9 cellular contexts compared by ENCODE assay signal in genomic region chr5:179700401-179700918, GRCh38. TPM values are rescaled to one million over a fixed set of nuclear protein-coding genes. Genes with fewer than 3 reads are reported as not detected.
A peak's percentile ranks its signal among the peaks of the same experiment; 100 is the strongest.
DNase-seq lines count a peak whose midpoint lies in the region; ATAC-seq and TF ChIP-seq lines count a peak whose summit lies in the region.
"Had no signal": no experiment of that assay in that cellular context is flagged by ENCODE, and none has a peak within 500 bp of the region (broad histone marks: within the 10 kb centered on the region; RNA-seq: fewer than 3 reads in every experiment).

No MANE protein-coding gene starts in this region.

- intact Hi-C loops in HCT116 (cut with micrococcal nuclease): no loop called here
- intact Hi-C loops in esophagus squamous epithelium (cut with DNase I): no loop called here
- intact Hi-C loops in sigmoid colon (cut with DNase I): no loop called here

- RAD21 ChIA-PET in HCT116 (lab: Charles Lee; ENCODE audit: low non-redundant PET in 1 of 2, low total read pairs in 2 of 2, uncharacterized antibody in 2 of 2, unreplicated experiment in 2 of 2): no interaction called here

- peak overlapping the region; percentile 66 to 87 for H3K4me3 ChIP-seq in HCT116 (replicated peaks in 1 of 2; ENCODE audit: low read depth in 1 of 2, low read length in 2 of 2)
- peak overlapping the region; percentile 82 to 98 (median 86) for H3K4me3 ChIP-seq in esophagus squamous epithelium
- H3K4me3 ChIP-seq in sigmoid colon: peak overlapping the region; percentile 70 to 92 (median 80)

- no peak for DNase-seq in HCT116 (ENCODE audit: low read depth, low spot score)
- peak; percentile 18 for DNase-seq in RPMI8226
- no peak for DNase-seq in esophagus squamous epithelium (lab: John Stamatoyannopoulos, UW)
- no peak for DNase-seq in sigmoid colon
- DNase-seq in NCI-H128 (lab: John Stamatoyannopoulos, UW; ENCODE audit: unreplicated experiment): no peak
- DNase-seq in NCI-H2227 treated with DMSO at 0.1 percent for 48 hours (lab: John Stamatoyannopoulos, UW): no peak

- no peak for ATAC-seq in HCT116
- no peak for ATAC-seq in GM18498 (IDR thresholded peaks at IDR 0.05; ENCODE audit: unreplicated experiment)
- no peak for ATAC-seq in GM18909 (IDR thresholded peaks at IDR 0.05; ENCODE audit: poor library complexity, unreplicated experiment)

- H3K9me3 ChIP-seq in HCT116 (ENCODE audit: control insufficient read depth in 1 of 2, insufficient read depth in 1 of 2, low read depth in 1 of 2, low read length in 2 of 2) (no peaks in the 10 kb centered on the region), esophagus squamous epithelium (no peaks in the 10 kb centered on the region), sigmoid colon (no peaks in the 10 kb centered on the region)

- peaks cover under 1 to 36% of the 10 kb centered on the region in 2 experiments; a peak in 3 of 4 replicates for H3K36me3 ChIP-seq in HCT116 (ENCODE audit: control insufficient read depth in 1 of 2, insufficient read depth in 2 of 2, low read length in 2 of 2)
- peaks cover 0 to 34% (median 0%) of the 10 kb centered on the region in 3 donors for H3K36me3 ChIP-seq in esophagus squamous epithelium
- no peaks in the 10 kb centered on the region for H3K36me3 ChIP-seq in sigmoid colon

- H3K4me1 ChIP-seq in HCT116 (ENCODE audit: control insufficient read depth in 1 of 2, insufficient read depth in 2 of 2, low read length in 2 of 2) (peaks cover 4 to 27% of the 10 kb centered on the region in 2 experiments; a peak in 3 of 4 replicates), esophagus squamous epithelium (peaks cover 5 to 59% (median 11%) of the 10 kb centered on the region in 3 donors), sigmoid colon (peaks cover 0 to 53% (median 30%) of the 10 kb centered on the region in 4 donors)

- BruUV-seq in HCT116 (replicated peaks; lab: Mats Ljungman, UMichigan): no TSS peak

- TF ChIP-seq EP300 in sigmoid colon (IDR thresholded peaks at IDR 0.05): no peak

- peak overlapping the region; percentile 83 for H3K4me2 ChIP-seq in HCT116 (ENCODE audit: low read length)

- H3K79me2 ChIP-seq in HCT116 (ENCODE audit: insufficient read depth, low read length): peaks cover 67% of the 10 kb centered on the region

- TF ChIP-seq CTCF in HCT116 (IDR thresholded peaks at IDR 0.05 in 2 of 3, conservative IDR thresholded peaks at IDR 0.05 in 1 of 3; ENCODE audit: borderline replicate concordance in 1 of 3, insufficient read depth in 1 of 3, low read depth in 2 of 3, low read length in 2 of 3) (no peak), esophagus squamous epithelium (IDR thresholded peaks at IDR 0.05) (no peak), sigmoid colon (IDR thresholded peaks at IDR 0.05) (no peak)

- no peak overlapping the region for H2AFZ ChIP-seq in HCT116 (ENCODE audit: low read depth, low read length, poor library complexity, severe bottlenecking)

- H3K9me2 ChIP-seq in HCT116 (ENCODE audit: insufficient read depth): no peaks in the 10 kb centered on the region

- H3K27me3 ChIP-seq in HCT116 (ENCODE audit: insufficient read depth, low read length): no peaks in the 10 kb centered on the region
- no peaks in the 10 kb centered on the region for H3K27me3 ChIP-seq in esophagus squamous epithelium
- H3K27me3 ChIP-seq in sigmoid colon: no peaks in the 10 kb centered on the region

- H3K9ac ChIP-seq in HCT116 (ENCODE audit: low read length): peak overlapping the region; percentile 100

- no peak for TF ChIP-seq RAD21 in HCT116 (IDR thresholded peaks at IDR 0.05; ENCODE audit: low read depth)

- H4K20me1 ChIP-seq in HCT116 (ENCODE audit: insufficient read depth): peaks cover 5% of the 10 kb centered on the region; the same call in 1 of the 2 replicates

- CTCF ChIA-PET in HCT116 (lab: Charles Lee): no interaction called here

- POLR2A ChIA-PET in HCT116 (lab: Charles Lee): interaction anchor here (1.3 kb wide), 1 partner anchor 32 kb away, joined by 4 read pairs; the partner anchor contains the start of gene MAML1

- TF ChIP-seq POLR2A in HCT116 (IDR thresholded peaks at IDR 0.05; ENCODE audit: borderline replicate concordance, extremely low read depth, insufficient read depth, insufficient read length): no peak
- no peak for TF ChIP-seq POLR2A in esophagus squamous epithelium (IDR thresholded peaks at IDR 0.05)
- TF ChIP-seq POLR2A in sigmoid colon (IDR thresholded peaks at IDR 0.05): no peak

- 42 to 44% methylated on average over 7 of the region's 7 CpGs for WGBS in esophagus squamous epithelium, 2 donors
- WGBS in sigmoid colon, 2 donors: 61 to 62% methylated on average over 7 of the region's 7 CpGs

- H3K27ac ChIP-seq in HCT116 (ENCODE audit: low read depth, low read length) (peak overlapping the region; percentile 96; the same call in 1 of the 2 replicates), esophagus squamous epithelium (peak overlapping the region; percentile 7 to 99 (median 98)), sigmoid colon (peak overlapping the region; percentile 93 to 98 (median 96))

TF ChIP-seq in HCT116, 20 proteins besides CTCF, POLR2A, EP300 and RAD21:
- TF ChIP-seq JUND (IDR thresholded peaks at IDR 0.05): no peak
- no peak for TF ChIP-seq EZH2 (IDR thresholded peaks at IDR 0.05)
- TF ChIP-seq, protein P1, sequence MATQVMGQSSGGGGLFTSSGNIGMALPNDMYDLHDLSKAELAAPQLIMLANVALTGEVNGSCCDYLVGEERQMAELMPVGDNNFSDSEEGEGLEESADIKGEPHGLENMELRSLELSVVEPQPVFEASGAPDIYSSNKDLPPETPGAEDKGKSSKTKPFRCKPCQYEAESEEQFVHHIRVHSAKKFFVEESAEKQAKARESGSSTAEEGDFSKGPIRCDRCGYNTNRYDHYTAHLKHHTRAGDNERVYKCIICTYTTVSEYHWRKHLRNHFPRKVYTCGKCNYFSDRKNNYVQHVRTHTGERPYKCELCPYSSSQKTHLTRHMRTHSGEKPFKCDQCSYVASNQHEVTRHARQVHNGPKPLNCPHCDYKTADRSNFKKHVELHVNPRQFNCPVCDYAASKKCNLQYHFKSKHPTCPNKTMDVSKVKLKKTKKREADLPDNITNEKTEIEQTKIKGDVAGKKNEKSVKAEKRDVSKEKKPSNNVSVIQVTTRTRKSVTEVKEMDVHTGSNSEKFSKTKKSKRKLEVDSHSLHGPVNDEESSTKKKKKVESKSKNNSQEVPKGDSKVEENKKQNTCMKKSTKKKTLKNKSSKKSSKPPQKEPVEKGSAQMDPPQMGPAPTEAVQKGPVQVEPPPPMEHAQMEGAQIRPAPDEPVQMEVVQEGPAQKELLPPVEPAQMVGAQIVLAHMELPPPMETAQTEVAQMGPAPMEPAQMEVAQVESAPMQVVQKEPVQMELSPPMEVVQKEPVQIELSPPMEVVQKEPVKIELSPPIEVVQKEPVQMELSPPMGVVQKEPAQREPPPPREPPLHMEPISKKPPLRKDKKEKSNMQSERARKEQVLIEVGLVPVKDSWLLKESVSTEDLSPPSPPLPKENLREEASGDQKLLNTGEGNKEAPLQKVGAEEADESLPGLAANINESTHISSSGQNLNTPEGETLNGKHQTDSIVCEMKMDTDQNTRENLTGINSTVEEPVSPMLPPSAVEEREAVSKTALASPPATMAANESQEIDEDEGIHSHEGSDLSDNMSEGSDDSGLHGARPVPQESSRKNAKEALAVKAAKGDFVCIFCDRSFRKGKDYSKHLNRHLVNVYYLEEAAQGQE (IDR thresholded peaks at IDR 0.05; ENCODE audit: low read depth): no peak
- TF ChIP-seq SP1 (IDR thresholded peaks at IDR 0.05; ENCODE audit: low read depth): no peak

RNA-seq across cellular contexts. Expression of gene CANX, which starts 1.7 kb away (rescaled TPM):
- total RNA-seq in HCT116 (2021; ENCODE audit: unreplicated experiment): 766 TPM
- 772 and 862 TPM in 2 replicates for polyA plus RNA-seq in HCT116 (2012)
- total RNA-seq in esophagus squamous epithelium: 100 to 1,000 TPM; 200 to 321 (median 252) TPM
- 100 to 1,000 TPM; 254 to 278 (median 267) TPM for total RNA-seq in sigmoid colon
- polyA plus RNA-seq in sigmoid colon: 100 to 1,000 TPM in 1 of 3 donors, 10 to 100 TPM in 2; 58.3 to 177 (median 77.2) TPM

RNA-seq across cellular contexts. Expression of gene CBY3, which starts 19.6 kb away (rescaled TPM):
- total RNA-seq in HCT116 (2021; ENCODE audit: unreplicated experiment) (not detected), esophagus squamous epithelium (not detected), sigmoid colon (under 1 TPM in 1 of 4 donors, not detected in 3; 0.66 TPM)
- polyA plus RNA-seq in HCT116 (2012): 0.15 TPM in 1 of 2 replicates, not detected in the other
- polyA plus RNA-seq in sigmoid colon: under 1 TPM in 1 of 3 donors, not detected in 2; 0.13 TPM
- total RNA-seq: temporal lobe had no signal

RNA-seq across cellular contexts. Expression of gene MAML1, which starts 32.2 kb away (rescaled TPM):
- total RNA-seq in HCT116 (2021; ENCODE audit: unreplicated experiment) (29.5 TPM), esophagus squamous epithelium (10 to 100 TPM; 16.6 to 29.0 (median 17.9) TPM), sigmoid colon (10 to 100 TPM; 18.1 to 30.2 (median 25.9) TPM)
- polyA plus RNA-seq in HCT116 (2012): 24.3 and 27.2 TPM in 2 replicates
- 10 to 100 TPM in 1 of 3 donors, 1 to 10 TPM in 2; 7.2 to 15.8 (median 8.1) TPM for polyA plus RNA-seq in sigmoid colon
